In genomic region chr11:1263036-1263435, GRCh38 we compare ENCODE assay signal across 9 cellular contexts. TPM values are rescaled to one million over a fixed set of nuclear protein-coding genes. Genes with fewer than 3 reads are reported as not detected.
DNase-seq lines count a peak whose midpoint lies in the region; FAIRE-seq and TF ChIP-seq lines count a peak whose summit lies in the region.
"Had no signal": no experiment of that assay in that cellular context is flagged by ENCODE, and none has a peak within 500 bp of the region (broad histone marks: within the 10 kb centered on the region; RNA-seq: fewer than 3 reads in every experiment).

No MANE protein-coding gene starts in this region.

- H3K9me1 ChIP-seq in keratinocyte (ENCODE audit: control insufficient read depth, extremely low read depth, insufficient read depth, low read length), result no peaks in the 10 kb centered on the region

- peaks cover 3% of the 10 kb centered on the region for H3K36me3 Mint-ChIP-seq in activated T-helper 2 cell treated with anti-CD3 and anti-CD28 coated beads, Interferon-gamma antibody, Interleukin-2, Interleukin-4, amounts not matched to agents 10 μg/mL and 5 μg/mL and 100 μg/mL, durations not matched to agents 14 hours and 24 hours and 36 hours (ENCODE audit: low read depth)

- peak overlapping the region; percentile 76 for H3K4me2 ChIP-seq in keratinocyte (ENCODE audit: control insufficient read depth, extremely low read depth, insufficient read depth, low read depth, low read length)

- H3K9me3 ChIP-seq in keratinocyte (ENCODE audit: control insufficient read depth, low read depth, low read length), result no peaks in the 10 kb centered on the region
- no peaks in the 10 kb centered on the region for H3K9me3 ChIP-seq in tibial artery

- no peaks in the 10 kb centered on the region for H3K27me3 ChIP-seq in keratinocyte (ENCODE audit: control insufficient read depth, extremely low read depth, insufficient read depth, low read length)
- no peaks in the 10 kb centered on the region for H3K27me3 ChIP-seq in tibial artery

- H3K4me3 ChIP-seq in keratinocyte (ENCODE audit: control insufficient read depth in 2 of 3, extremely low read depth in 1 of 3, insufficient read depth in 2 of 3, low read depth in 1 of 3, low read length in 3 of 3), result peak overlapping the region in 2 of 3 experiments; percentile 46 to 65
- H3K4me3 ChIP-seq in tibial artery, result peak overlapping the region; percentile 49 to 51

- no peaks in the 10 kb centered on the region for H3K79me2 ChIP-seq in keratinocyte (ENCODE audit: control insufficient read depth, insufficient read depth, low read length)

- H3K27ac Mint-ChIP-seq in activated T-helper 2 cell treated with anti-CD3 and anti-CD28 coated beads, Interferon-gamma antibody, Interleukin-2, Interleukin-4, amounts not matched to agents 10 μg/mL and 5 μg/mL and 100 μg/mL, durations not matched to agents 14 hours and 24 hours and 36 hours, result no peak overlapping the region

- peak; percentile 17 for DNase-seq in activated CD4-positive, alpha-beta T cell treated with anti-CD3 and anti-CD28 coated beads for 48 hours
- DNase-seq in activated CD4-positive, alpha-beta T cell treated with anti-CD3 and anti-CD28 coated beads for 4 hours, result no peak
- DNase-seq in activated T-helper 2 cell treated with anti-CD3 and anti-CD28 coated beads, Interferon-gamma antibody, Interleukin-2, Interleukin-4, amounts not matched to agents 10 μg/mL and 5 μg/mL and 100 μg/mL, durations not matched to agents 14 hours and 24 hours and 36 hours (ENCODE audit: low spot score), result no peak
- no peak for DNase-seq in keratinocyte (ENCODE audit: low read depth, low spot score)
- no peak for DNase-seq in tibial artery
- DNase-seq in NCI-H146 treated with DMSO at 0.1 percent for 48 hours (lab: John Stamatoyannopoulos, UW; ENCODE audit: unreplicated experiment), result no peak
- no peak for DNase-seq in G401 (ENCODE audit: low spot score)
- no peak for DNase-seq in NCI-H510A treated with DMSO at 0.1 percent for 48 hours (lab: John Stamatoyannopoulos, UW)

- H3K36me3 ChIP-seq in keratinocyte (ENCODE audit: control insufficient read depth in 2 of 2, extremely low read depth in 1 of 2, insufficient read depth in 2 of 2, low read length in 2 of 2) (no peaks in the 10 kb centered on the region), tibial artery (no peaks in the 10 kb centered on the region)

- no peak for FAIRE-seq in keratinocyte (lab: Jason Lieb, UNC)
- FAIRE-seq: islet of Langerhans had no signal

- intact Hi-C loops in activated T-helper 2 cell treated with anti-CD3 and anti-CD28 coated beads, Interferon-gamma antibody, Interleukin-2, Interleukin-4, amounts not matched to agents 10 μg/mL and 5 μg/mL and 100 μg/mL, durations not matched to agents 14 hours and 24 hours and 36 hours (cut with micrococcal nuclease), result no loop called here
- intact Hi-C loops in tibial artery (cut with DNase I; ENCODE audit: low total_unique reads), result no loop called here

- no peaks in the 10 kb centered on the region for H4K20me1 ChIP-seq in keratinocyte (ENCODE audit: control insufficient read depth, extremely low read depth, insufficient read depth, low read length)

- peaks cover 2% of the 10 kb centered on the region for H3K4me1 Mint-ChIP-seq in activated T-helper 2 cell treated with anti-CD3 and anti-CD28 coated beads, Interferon-gamma antibody, Interleukin-2, Interleukin-4, amounts not matched to agents 10 μg/mL and 5 μg/mL and 100 μg/mL, durations not matched to agents 14 hours and 24 hours and 36 hours (ENCODE audit: low read depth)

- dilution Hi-C loops in keratinocyte (cut with MboI; ENCODE audit: extremely low pct_ligation_motif_present, low sequenced_read_pairs), result no loop called here

- peak overlapping the region; percentile 66 for H2AFZ ChIP-seq in keratinocyte (ENCODE audit: control insufficient read depth, low read length)

- H3K27me3 Mint-ChIP-seq in activated T-helper 2 cell treated with anti-CD3 and anti-CD28 coated beads, Interferon-gamma antibody, Interleukin-2, Interleukin-4, amounts not matched to agents 10 μg/mL and 5 μg/mL and 100 μg/mL, durations not matched to agents 14 hours and 24 hours and 36 hours (ENCODE audit: low read depth), result no peaks in the 10 kb centered on the region

- peak overlapping the region; percentile 68 for H3K4me3 Mint-ChIP-seq in activated T-helper 2 cell treated with anti-CD3 and anti-CD28 coated beads, Interferon-gamma antibody, Interleukin-2, Interleukin-4, amounts not matched to agents 10 μg/mL and 5 μg/mL and 100 μg/mL, durations not matched to agents 14 hours and 24 hours and 36 hours (ENCODE audit: low read depth)

- H3K27ac ChIP-seq in keratinocyte (ENCODE audit: control insufficient read depth, insufficient read depth, low read length) (peak overlapping the region; percentile 26), tibial artery (peak overlapping the region; percentile 65 to 78)

- TF ChIP-seq CTCF in keratinocyte (optimal IDR thresholded peaks at IDR 0.05 in 1 of 3, IDR thresholded peaks at IDR 0.05 in 1 of 3, conservative IDR thresholded peaks at IDR 0.05 in 1 of 3; ENCODE audit: extremely low read depth in 1 of 3, insufficient read depth in 2 of 3, low read length in 3 of 3) (no peak), tibial artery (IDR thresholded peaks at IDR 0.05) (no peak)

- peaks cover 17% of the 10 kb centered on the region for H3K9me3 Mint-ChIP-seq in activated T-helper 2 cell treated with anti-CD3 and anti-CD28 coated beads, Interferon-gamma antibody, Interleukin-2, Interleukin-4, amounts not matched to agents 10 μg/mL and 5 μg/mL and 100 μg/mL, durations not matched to agents 14 hours and 24 hours and 36 hours

- peak overlapping the region; percentile 60 for H3K9ac ChIP-seq in keratinocyte (ENCODE audit: control insufficient read depth, extremely low read depth, insufficient read depth, low read length)

- H3K4me1 ChIP-seq in keratinocyte (ENCODE audit: control insufficient read depth, extremely low read depth, insufficient read depth, low read length) (peaks cover 6% of the 10 kb centered on the region), tibial artery (peaks cover 0 to 16% (median 13%) of the 10 kb centered on the region in 4 donors)

- in situ Hi-C loops in G401 (cut with HindIII; ENCODE audit: low sequenced_read_pairs), result no loop called here

RNA-seq across cellular contexts. Expression of gene MUC5B, which starts 40.2 kb away (rescaled TPM):
- not detected in 2 replicates for total RNA-seq in activated T-helper 2 cell treated with anti-CD3 and anti-CD28 coated beads, Interferon-gamma antibody, Interleukin-2, Interleukin-4, amounts not matched to agents 10 μg/mL and 5 μg/mL and 100 μg/mL, durations not matched to agents 14 hours and 24 hours and 36 hours
- polyA plus RNA-seq in keratinocyte, result not detected in 3 replicates
- polyA plus RNA-seq in keratinocyte (2011; ENCODE audit: low read depth), result not detected
- polyA plus RNA-seq in keratinocyte (2011; cell fraction: cytosol; rRNA removed), result not detected in 2 replicates
- not detected in 2 replicates for polyA plus RNA-seq in keratinocyte (2011; cell fraction: nucleus; rRNA removed)
- 0.08 TPM in 1 of 2 replicates, not detected in the other for polyA plus RNA-seq in keratinocyte (2012; ENCODE audit: low replicate concordance)
- not detected in 3 replicates for polyA minus RNA-seq in keratinocyte
- not detected for polyA minus RNA-seq in keratinocyte (2011; cell fraction: cytosol; rRNA and poly(A)+ RNA removed)
- polyA minus RNA-seq in keratinocyte (2011; cell fraction: nucleus; rRNA and poly(A)+ RNA removed), result not detected in 2 replicates
- not detected in 2 replicates for total RNA-seq in G401 (2014; rRNA removed; shearing (Covaris generic))

RNA-seq across cellular contexts. Expression of gene TOLLIP, which starts 46.4 kb away (rescaled TPM):
- 33.6 and 35.0 TPM in 2 replicates for total RNA-seq in activated T-helper 2 cell treated with anti-CD3 and anti-CD28 coated beads, Interferon-gamma antibody, Interleukin-2, Interleukin-4, amounts not matched to agents 10 μg/mL and 5 μg/mL and 100 μg/mL, durations not matched to agents 14 hours and 24 hours and 36 hours
- 40.2 to 89.3 TPM (median 73.8 TPM) in 3 replicates for polyA plus RNA-seq in keratinocyte
- 42.4 TPM for polyA plus RNA-seq in keratinocyte (2011; ENCODE audit: low read depth)
- polyA plus RNA-seq in keratinocyte (2011; cell fraction: cytosol; rRNA removed), result 59.4 and 104 TPM in 2 replicates
- 61.6 and 80.3 TPM in 2 replicates for polyA plus RNA-seq in keratinocyte (2011; cell fraction: nucleus; rRNA removed)
- 67.5 and 77.7 TPM in 2 replicates for polyA plus RNA-seq in keratinocyte (2012; ENCODE audit: low replicate concordance)
- 69.0 to 167 TPM (median 81.6 TPM) in 3 replicates for polyA minus RNA-seq in keratinocyte
- 104 TPM for polyA minus RNA-seq in keratinocyte (2011; cell fraction: cytosol; rRNA and poly(A)+ RNA removed)
- 34.6 and 41.6 TPM in 2 replicates for polyA minus RNA-seq in keratinocyte (2011; cell fraction: nucleus; rRNA and poly(A)+ RNA removed)
- total RNA-seq in G401 (2014; rRNA removed; shearing (Covaris generic)), result 30.0 and 36.4 TPM in 2 replicates
